Comparison of ENCODE assay signal across 1 cellular context in the genomic region with DNA sequence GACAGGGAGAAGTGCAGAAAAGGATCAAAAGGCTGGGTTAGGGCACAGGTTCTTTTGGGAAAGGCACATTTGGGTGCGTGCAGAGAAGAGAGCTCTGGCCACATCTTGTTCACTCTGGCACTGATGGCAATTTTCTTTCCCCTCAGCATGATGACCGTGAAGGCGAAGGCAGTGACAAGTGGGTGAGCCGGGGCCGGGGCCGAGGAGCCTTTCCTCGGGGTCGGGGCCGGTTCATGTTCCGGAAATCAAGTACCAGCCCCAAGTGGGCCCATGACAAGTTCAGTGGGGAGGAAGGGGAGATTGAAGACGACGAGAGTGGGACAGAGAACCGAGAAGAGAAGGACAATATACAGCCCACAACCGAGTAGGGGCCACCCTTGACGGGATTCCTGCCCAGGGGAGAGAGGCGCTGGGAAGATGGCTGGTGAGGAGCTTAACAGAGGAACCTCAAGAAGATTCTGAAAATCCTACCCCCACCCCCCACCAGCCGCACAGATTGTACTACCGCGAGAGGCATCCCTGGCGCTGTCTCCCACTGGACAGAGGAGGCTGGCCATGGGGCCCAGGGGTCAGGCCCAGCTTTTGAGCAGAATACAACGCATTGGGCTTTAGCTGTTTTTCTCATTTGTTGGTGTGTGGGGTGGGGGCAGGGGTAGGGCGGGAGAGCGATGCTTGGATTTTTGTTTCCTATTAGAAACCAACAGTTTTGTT.
A peak's percentile ranks its signal among the peaks of the same experiment; 100 is the strongest.
TF ChIP-seq lines count a peak whose summit lies in the region.

No MANE protein-coding gene starts in this region.

TF ChIP-seq in HepG2, 621 proteins besides CTCF, POLR2A, EP300 and RAD21:
- TF ChIP-seq PAF1 (CRISPR knock-in tag; IDR thresholded peaks at IDR 0.05) (no peak), POLR2AphosphoS2 (IDR thresholded peaks at IDR 0.05; ENCODE audit: low read depth, low read length) (no peak), AGO2 (optimal IDR thresholded peaks at IDR 0.05; ENCODE audit: low read depth, low read length) (peak; percentile 47), NAIF1 (CRISPR knock-in tag; IDR thresholded peaks at IDR 0.05; ENCODE audit: borderline replicate concordance) (no peak), ZBTB33 (CRISPR knock-in tag; IDR thresholded peaks at IDR 0.05) (peak; percentile 36; the same call in 1 of the 2 replicates), ZMYM3 (CRISPR knock-in tag; IDR thresholded peaks at IDR 0.05) (no peak)
- TF ChIP-seq, protein P1, sequence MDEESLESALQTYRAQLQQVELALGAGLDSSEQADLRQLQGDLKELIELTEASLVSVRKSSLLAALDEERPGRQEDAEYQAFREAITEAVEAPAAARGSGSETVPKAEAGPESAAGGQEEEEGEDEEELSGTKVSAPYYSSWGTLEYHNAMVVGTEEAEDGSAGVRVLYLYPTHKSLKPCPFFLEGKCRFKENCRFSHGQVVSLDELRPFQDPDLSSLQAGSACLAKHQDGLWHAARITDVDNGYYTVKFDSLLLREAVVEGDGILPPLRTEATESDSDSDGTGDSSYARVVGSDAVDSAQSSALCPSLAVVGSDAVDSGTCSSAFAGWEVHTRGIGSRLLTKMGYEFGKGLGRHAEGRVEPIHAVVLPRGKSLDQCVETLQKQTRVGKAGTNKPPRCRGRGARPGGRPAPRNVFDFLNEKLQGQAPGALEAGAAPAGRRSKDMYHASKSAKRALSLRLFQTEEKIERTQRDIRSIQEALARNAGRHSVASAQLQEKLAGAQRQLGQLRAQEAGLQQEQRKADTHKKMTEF (CRISPR knock-in tag; IDR thresholded peaks at IDR 0.05): no peak
